8 cellular contexts compared by ENCODE assay signal in genomic region chr11:57667715-57668466, GRCh38. TPM values are rescaled to one million over a fixed set of nuclear protein-coding genes. Genes with fewer than 3 reads are reported as not detected.
DNase-seq lines count a peak whose midpoint lies in the region; ATAC-seq, FAIRE-seq and TF ChIP-seq lines count a peak whose summit lies in the region.

A gene with protein sequence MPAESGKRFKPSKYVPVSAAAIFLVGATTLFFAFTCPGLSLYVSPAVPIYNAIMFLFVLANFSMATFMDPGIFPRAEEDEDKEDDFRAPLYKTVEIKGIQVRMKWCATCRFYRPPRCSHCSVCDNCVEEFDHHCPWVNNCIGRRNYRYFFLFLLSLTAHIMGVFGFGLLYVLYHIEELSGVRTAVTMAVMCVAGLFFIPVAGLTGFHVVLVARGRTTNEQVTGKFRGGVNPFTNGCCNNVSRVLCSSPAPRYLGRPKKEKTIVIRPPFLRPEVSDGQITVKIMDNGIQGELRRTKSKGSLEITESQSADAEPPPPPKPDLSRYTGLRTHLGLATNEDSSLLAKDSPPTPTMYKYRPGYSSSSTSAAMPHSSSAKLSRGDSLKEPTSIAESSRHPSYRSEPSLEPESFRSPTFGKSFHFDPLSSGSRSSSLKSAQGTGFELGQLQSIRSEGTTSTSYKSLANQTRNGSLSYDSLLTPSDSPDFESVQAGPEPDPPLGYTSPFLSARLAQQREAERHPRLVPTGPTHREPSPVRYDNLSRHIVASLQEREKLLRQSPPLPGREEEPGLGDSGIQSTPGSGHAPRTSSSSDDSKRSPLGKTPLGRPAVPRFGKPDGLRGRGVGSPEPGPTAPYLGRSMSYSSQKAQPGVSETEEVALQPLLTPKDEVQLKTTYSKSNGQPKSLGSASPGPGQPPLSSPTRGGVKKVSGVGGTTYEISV (plus strand): TSS chr11:57668114. CDS start chr11:57673091, 4,977 bp downstream.

- H3K4me1 ChIP-seq in kidney (ENCODE audit: control insufficient read depth in 1 of 2, insufficient read depth in 1 of 2, low read depth in 1 of 2, low read length in 2 of 2): peaks cover 15 to 18% of the 10 kb centered on the region in 2 donors

- peak within 1 kb of the TSS; percentile 82 to 97 for H3K9ac ChIP-seq in kidney (ENCODE audit: low read length in 2 of 2)

- no peaks in the 10 kb centered on the region for H3K9me3 ChIP-seq in kidney (ENCODE audit: control insufficient read depth in 1 of 2, low read length in 2 of 2)

- peaks cover under 1 to 8% of the 10 kb centered on the region in 2 donors for H3K36me3 ChIP-seq in kidney (ENCODE audit: control insufficient read depth in 1 of 2, insufficient read depth in 2 of 2, low read length in 2 of 2)

- FAIRE-seq in kidney (lab: Jason Lieb, UNC): peak; percentile 66

- H3K4me3 ChIP-seq in kidney (ENCODE audit: low read length in 2 of 2): peak within 1 kb of the TSS; percentile 83 to 86

- peak; percentile 46 for TF ChIP-seq CTCF in kidney (IDR thresholded peaks at IDR 0.05; ENCODE audit: borderline replicate concordance, extremely low read depth, insufficient read depth)

- intact Hi-C loops in kidney (cut with DNase I): no loop called here

- peak within 1 kb of the TSS; percentile 97 for H3K27ac ChIP-seq in kidney (ENCODE audit: low read depth in 2 of 2, low read length in 2 of 2)

- ATAC-seq in GM19035 (IDR thresholded peaks at IDR 0.05; ENCODE audit: unreplicated experiment) (peak; percentile 81), HG03354 (IDR thresholded peaks at IDR 0.05; ENCODE audit: poor library complexity, severe bottlenecking, unreplicated experiment) (peak; percentile 84)

- DNase-seq in AG20443 (ENCODE audit: low spot score) (peak; percentile 99), NCI-H460 (ENCODE audit: extremely low read depth, low read depth) (peak; percentile 96), cerebellar nuclear complex (lab: John Stamatoyannopoulos, UW) (peak; percentile 95 to 98), kidney (peak; percentile 100)
- DNase-seq in activated CD4-positive, CD25-positive, alpha-beta regulatory T cell treated with anti-CD3 and anti-CD28 coated beads, Interleukin-2, amount 50 U/mL, for 72 hours: peak; percentile 97
- peak; percentile 99 for DNase-seq in stimulated activated CD4-positive, alpha-beta T cell treated with anti-CD3 and anti-CD28 coated beads, Interleukin-15, amount 100 ng/mL, for 24 hours

RNA-seq across cellular contexts. Expression of the gene that starts here (rescaled TPM):
- total RNA-seq in NCI-H460 (2014; rRNA removed; shearing (Covaris generic)): 34.8 TPM in 2 replicates
- polyA plus RNA-seq in NCI-H460 (2014; cell fraction: nucleus; rRNA removed): 20.5 and 24.9 TPM in 2 replicates
- 90.2 TPM for total RNA-seq in kidney
- 28.3 TPM for polyA plus RNA-seq in kidney (ENCODE audit: insufficient read depth, low read depth, low replicate concordance)

Comparison
In these comparisons a context has a peak if more than half of its experiments do, and no peak if none do; other contexts are left out.
1. Peak in every context shown above with its lines: DNase-seq, ATAC-seq, H3K4me3 ChIP-seq and H3K27ac ChIP-seq.